ENCODE assay signal across 11 cellular contexts in the genomic region with DNA sequence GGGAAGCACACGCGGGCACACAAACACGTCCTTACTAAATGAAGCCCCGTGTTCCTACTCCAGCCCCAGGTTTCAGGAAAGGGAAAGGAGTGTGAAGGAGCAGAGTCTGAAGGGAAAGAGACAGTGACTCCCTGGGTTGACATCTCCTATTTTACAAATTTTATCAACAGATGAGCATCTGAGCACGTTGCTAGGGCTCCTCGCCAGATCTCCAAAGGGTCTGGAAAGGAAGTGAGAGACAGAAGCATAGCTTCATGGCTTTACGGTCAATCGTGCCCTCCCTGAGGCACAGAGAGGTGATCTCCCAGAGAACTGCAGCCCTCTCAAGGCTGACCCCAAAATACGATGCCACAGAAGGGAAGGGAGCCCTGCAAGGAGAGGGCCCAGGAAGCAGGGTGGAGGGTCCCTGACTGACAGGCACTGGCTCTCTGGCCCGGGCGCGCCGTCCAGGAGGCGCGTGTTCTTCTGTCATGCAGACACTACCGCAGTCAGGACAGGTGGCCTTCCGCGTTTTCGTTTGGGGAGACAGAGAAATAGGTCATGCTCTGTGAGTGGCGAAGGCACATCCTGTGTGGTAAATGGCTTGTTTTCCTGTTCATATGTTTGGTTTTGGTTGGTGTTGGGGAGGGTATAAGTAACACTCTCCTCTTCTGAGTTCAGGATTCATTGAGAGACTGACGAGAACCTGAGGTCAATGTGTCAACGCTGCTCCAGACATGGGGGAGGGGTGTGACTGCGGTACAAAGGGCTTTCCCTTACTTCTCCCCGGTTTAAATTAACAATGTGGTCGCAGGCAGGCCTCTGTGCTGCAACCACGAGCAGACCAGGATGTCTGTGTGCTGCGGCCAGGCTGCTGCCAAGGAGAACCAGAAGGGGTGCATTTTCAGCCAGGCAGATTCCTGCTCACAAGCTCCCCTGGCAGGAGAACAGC.
DNase-seq lines count a peak whose midpoint lies in the region; ATAC-seq and TF ChIP-seq lines count a peak whose summit lies in the region.
"Had no signal": no experiment of that assay in that cellular context is flagged by ENCODE, and none has a peak within 500 bp of the region (broad histone marks: within the 10 kb centered on the region; RNA-seq: fewer than 3 reads in every experiment).

No MANE protein-coding gene starts in this region.

- no peaks in the 10 kb centered on the region for H3K9me3 ChIP-seq in PC-9 (ENCODE audit: insufficient read depth, low read depth)
- H3K9me3 ChIP-seq: left ventricle myocardium inferior, upper lobe of left lung had no signal

- no peaks in the 10 kb centered on the region for H3K4me1 ChIP-seq in PC-9 (replicated peaks; ENCODE audit: insufficient read depth)
- H3K4me1 ChIP-seq: left ventricle myocardium inferior, upper lobe of left lung had no signal

- H3K27ac ChIP-seq in PC-9 = no peak overlapping the region
- H3K27ac ChIP-seq: left ventricle myocardium inferior, upper lobe of left lung had no signal

- H3K4me1 Mint-ChIP-seq in activated T-helper 2 cell treated with anti-CD3 and anti-CD28 coated beads, Interferon-gamma antibody, Interleukin-2, Interleukin-4, amounts not matched to agents 10 μg/mL and 5 μg/mL and 100 μg/mL, durations not matched to agents 14 hours and 24 hours and 36 hours (ENCODE audit: low read depth) = peaks cover 9% of the 10 kb centered on the region

- H3K27ac Mint-ChIP-seq in activated T-helper 2 cell treated with anti-CD3 and anti-CD28 coated beads, Interferon-gamma antibody, Interleukin-2, Interleukin-4, amounts not matched to agents 10 μg/mL and 5 μg/mL and 100 μg/mL, durations not matched to agents 14 hours and 24 hours and 36 hours = peak overlapping the region; percentile 5

- peak; percentile 54 for ATAC-seq in HG03521 (IDR thresholded peaks at IDR 0.05; ENCODE audit: unreplicated experiment)

- H3K27me3 Mint-ChIP-seq in activated T-helper 2 cell treated with anti-CD3 and anti-CD28 coated beads, Interferon-gamma antibody, Interleukin-2, Interleukin-4, amounts not matched to agents 10 μg/mL and 5 μg/mL and 100 μg/mL, durations not matched to agents 14 hours and 24 hours and 36 hours (ENCODE audit: low read depth) = peaks cover 2% of the 10 kb centered on the region

- H3K9me2 ChIP-seq in PC-9 (ENCODE audit: insufficient read depth) = no peaks in the 10 kb centered on the region

- CTCF ChIA-PET in PC-9 (lab: Charles Lee) = no interaction called here

- TF ChIP-seq CTCF in GM12865 (IDR thresholded peaks at IDR 0.05; ENCODE audit: insufficient read depth, low read depth, low read length, missing control alignments) (no peak), PC-9 (conservative IDR thresholded peaks at IDR 0.05) (no peak)

- H3K4me3 Mint-ChIP-seq in activated T-helper 2 cell treated with anti-CD3 and anti-CD28 coated beads, Interferon-gamma antibody, Interleukin-2, Interleukin-4, amounts not matched to agents 10 μg/mL and 5 μg/mL and 100 μg/mL, durations not matched to agents 14 hours and 24 hours and 36 hours (ENCODE audit: low read depth) = peak overlapping the region; percentile 38

- H3K36me3 ChIP-seq in PC-9 (ENCODE audit: low read depth) = no peaks in the 10 kb centered on the region
- H3K36me3 ChIP-seq: left ventricle myocardium inferior, upper lobe of left lung had no signal

- no TSS peak for BruUV-seq in PC-9 (replicated peaks; lab: Mats Ljungman, UMichigan)

- H3K9me3 Mint-ChIP-seq in activated T-helper 2 cell treated with anti-CD3 and anti-CD28 coated beads, Interferon-gamma antibody, Interleukin-2, Interleukin-4, amounts not matched to agents 10 μg/mL and 5 μg/mL and 100 μg/mL, durations not matched to agents 14 hours and 24 hours and 36 hours = peaks cover 9% of the 10 kb centered on the region

- H3K79me2 ChIP-seq in PC-9 (ENCODE audit: low read depth) = no peaks in the 10 kb centered on the region

- H3K27me3 ChIP-seq in PC-9 (ENCODE audit: insufficient read depth, low read depth) = peaks cover 14% of the 10 kb centered on the region; the same call in 1 of the 2 replicates
- H3K27me3 ChIP-seq: upper lobe of left lung had no signal

- H3F3A ChIP-seq in PC-9 (ENCODE audit: insufficient read depth, low read depth) = no peaks in the 10 kb centered on the region

- POLR2A ChIA-PET in PC-9 (lab: Charles Lee; ENCODE audit: unreplicated experiment) = no interaction called here

- DNase-seq in GM12865 (ENCODE audit: low read depth) (peak; percentile 73), skeletal muscle cell (ENCODE audit: low read depth) (peak; percentile 4), NCI-H1092 (lab: John Stamatoyannopoulos, UW) (no peak), inferior parietal cortex (ENCODE audit: extremely low spot score) (no peak), PC-9 (no peak), NCI-H1417 (lab: John Stamatoyannopoulos, UW) (no peak)
- peak; percentile 12 for DNase-seq in activated T-helper 2 cell treated with anti-CD3 and anti-CD28 coated beads, Interferon-gamma antibody, Interleukin-2, Interleukin-4, amounts not matched to agents 10 μg/mL and 5 μg/mL and 100 μg/mL, durations not matched to agents 14 hours and 24 hours and 36 hours (ENCODE audit: low spot score)
- DNase-seq: aorta, left ventricle myocardium inferior had no signal

- H3K36me3 Mint-ChIP-seq in activated T-helper 2 cell treated with anti-CD3 and anti-CD28 coated beads, Interferon-gamma antibody, Interleukin-2, Interleukin-4, amounts not matched to agents 10 μg/mL and 5 μg/mL and 100 μg/mL, durations not matched to agents 14 hours and 24 hours and 36 hours (ENCODE audit: low read depth) = no peaks in the 10 kb centered on the region

- no peak overlapping the region for H2AFZ ChIP-seq in PC-9

- no peak overlapping the region for H3K4me2 ChIP-seq in PC-9

- H4K20me1 ChIP-seq in PC-9 (ENCODE audit: insufficient read depth) = no peaks in the 10 kb centered on the region

- H3K4me3 ChIP-seq in GM12865 (ENCODE audit: low read depth, low read length) (no peak overlapping the region), skeletal muscle cell (ENCODE audit: low read depth, low read length) (no peak overlapping the region), PC-9 (no peak overlapping the region)
- H3K4me3 ChIP-seq: left ventricle myocardium inferior, upper lobe of left lung had no signal

- intact Hi-C loops in activated T-helper 2 cell treated with anti-CD3 and anti-CD28 coated beads, Interferon-gamma antibody, Interleukin-2, Interleukin-4, amounts not matched to agents 10 μg/mL and 5 μg/mL and 100 μg/mL, durations not matched to agents 14 hours and 24 hours and 36 hours (cut with micrococcal nuclease) = no loop called here
- intact Hi-C loops in PC-9 (cut with micrococcal nuclease; ENCODE audit: unreplicated experiment) = no loop called here

Comparison
In these comparisons a context has a peak if more than half of its experiments do, and no peak if none do; other contexts are left out.
1. DNase-seq: peak in GM12865 (single experiment), activated T-helper 2 cell treated with anti-CD3 and anti-CD28 coated beads, Interferon-gamma antibody, Interleukin-2, Interleukin-4, amounts not matched to agents 10 μg/mL and 5 μg/mL and 100 μg/mL, durations not matched to agents 14 hours and 24 hours and 36 hours (single experiment) and skeletal muscle cell (single experiment); none in NCI-H1092 (single experiment), inferior parietal cortex (single experiment), PC-9 (0 of 2) and NCI-H1417 (0 of 3).